ENCODE assay signal across 23 cellular contexts in the genomic region with DNA sequence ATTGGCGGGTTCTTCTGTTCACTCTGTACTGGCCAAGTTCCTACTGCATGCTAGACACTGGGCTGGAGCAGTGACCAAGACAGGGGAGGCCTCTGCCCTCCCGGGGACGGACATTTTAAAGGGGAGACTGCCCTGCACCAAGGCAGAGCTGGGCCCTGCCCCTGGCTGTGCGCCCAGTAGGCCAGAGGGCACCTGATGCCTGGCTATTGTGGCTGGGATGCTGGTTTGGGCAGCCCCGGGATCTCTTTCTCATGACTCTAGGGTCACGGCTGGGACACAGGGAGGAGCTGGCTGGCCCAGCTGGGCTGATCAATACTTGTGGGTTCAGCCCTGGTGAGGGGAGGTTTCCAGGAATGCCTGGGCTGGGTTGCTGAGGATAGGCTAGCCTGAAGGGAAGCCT. TPM values are rescaled to one million over a fixed set of nuclear protein-coding genes. Genes with fewer than 3 reads are reported as not detected.
DNase-seq lines count a peak whose midpoint lies in the region; ATAC-seq and TF ChIP-seq lines count a peak whose summit lies in the region.
"Had no signal": no experiment of that assay in that cellular context is flagged by ENCODE, and none has a peak within 500 bp of the region (broad histone marks: within the 10 kb centered on the region; RNA-seq: fewer than 3 reads in every experiment).

No MANE protein-coding gene starts in this region.

- H3K27ac Mint-ChIP-seq in stimulated activated effector memory CD8-positive, alpha-beta T cell treated with anti-CD3 and anti-CD28 coated beads, Interleukin-12 subunit alpha, Interleukin-12 subunit beta, amount 100 ng/mL, for 72 hours = peak overlapping the region; percentile 88
- no peak overlapping the region for H3K27ac Mint-ChIP-seq in GM23338
- H3K27ac Mint-ChIP-seq in activated CD8-positive, alpha-beta memory T cell treated with anti-CD3 and anti-CD28 coated beads, Interleukin-2, amount 10 ng/mL, durations not matched to agents 7 days and 5 days = no peak overlapping the region
- H3K27ac Mint-ChIP-seq: type B pancreatic cell had no signal

- peaks cover 50% of the 10 kb centered on the region for H3K36me3 Mint-ChIP-seq in stimulated activated effector memory CD8-positive, alpha-beta T cell treated with anti-CD3 and anti-CD28 coated beads, Interleukin-12 subunit alpha, Interleukin-12 subunit beta, amount 100 ng/mL, for 72 hours
- H3K36me3 Mint-ChIP-seq in GM23338 (ENCODE audit: low read depth) = peaks cover 39% of the 10 kb centered on the region
- peaks cover 15% of the 10 kb centered on the region for H3K36me3 Mint-ChIP-seq in activated CD8-positive, alpha-beta memory T cell treated with anti-CD3 and anti-CD28 coated beads, Interleukin-2, amount 10 ng/mL, durations not matched to agents 7 days and 5 days
- H3K36me3 Mint-ChIP-seq: type B pancreatic cell had no signal

- TF ChIP-seq CTCF in right lobe of liver (IDR thresholded peaks at IDR 0.05) (no peak), GM23338 (conservative IDR thresholded peaks at IDR 0.05; ENCODE audit: low read depth in 2 of 2) (no peak)

- H3K79me2 ChIP-seq in GM23338 (replicated peaks; ENCODE audit: insufficient read depth) = no peaks in the 10 kb centered on the region

- TF ChIP-seq POLR2A in right lobe of liver (IDR thresholded peaks at IDR 0.05) = no peak

- H3K36me3 ChIP-seq in adipocyte (ENCODE audit: control insufficient read depth, insufficient read depth, low read length, severe bottlenecking) (peaks cover 62% of the 10 kb centered on the region), right lobe of liver (no peaks in the 10 kb centered on the region), GM23338 (ENCODE audit: insufficient read depth) (no peaks in the 10 kb centered on the region)
- H3K36me3 ChIP-seq: ascending aorta had no signal

- CTCF ChIA-PET in activated CD8-positive, alpha-beta memory T cell treated with anti-CD3 and anti-CD28 coated beads, Interleukin-2, amount 10 ng/mL, durations not matched to agents 7 days and 5 days (lab: Charles Lee) = no interaction called here

- peak overlapping the region; percentile 83 for H3K4me3 ChIP-seq in adipocyte (ENCODE audit: low read length)
- H3K4me3 ChIP-seq in right lobe of liver = no peak overlapping the region
- no peak overlapping the region for H3K4me3 ChIP-seq in GM23338
- H3K4me3 ChIP-seq: ascending aorta had no signal

- no peaks in the 10 kb centered on the region for H3F3A ChIP-seq in GM23338 (replicated peaks; ENCODE audit: low read depth)

- H3K4me2 ChIP-seq in GM23338 = no peak overlapping the region

- H3K9me3 Mint-ChIP-seq in stimulated activated effector memory CD8-positive, alpha-beta T cell treated with anti-CD3 and anti-CD28 coated beads, Interleukin-12 subunit alpha, Interleukin-12 subunit beta, amount 100 ng/mL, for 72 hours = no peaks in the 10 kb centered on the region
- no peaks in the 10 kb centered on the region; the same call in 1 of the 3 replicates for H3K9me3 Mint-ChIP-seq in GM23338
- no peaks in the 10 kb centered on the region for H3K9me3 Mint-ChIP-seq in activated CD8-positive, alpha-beta memory T cell treated with anti-CD3 and anti-CD28 coated beads, Interleukin-2, amount 10 ng/mL, durations not matched to agents 7 days and 5 days (ENCODE audit: low read depth)
- H3K9me3 Mint-ChIP-seq: immature natural killer cell, type B pancreatic cell had no signal

- peaks cover 25% of the 10 kb centered on the region for H3K4me1 ChIP-seq in adipocyte (ENCODE audit: control insufficient read depth, insufficient read depth, low read length)
- peaks cover 0 to 12% (median 6%) of the 10 kb centered on the region in 4 donors for H3K4me1 ChIP-seq in right lobe of liver
- no peaks in the 10 kb centered on the region for H3K4me1 ChIP-seq in GM23338 (ENCODE audit: insufficient read depth)
- H3K4me1 ChIP-seq: ascending aorta had no signal

- no peak overlapping the region for H2AFZ ChIP-seq in GM23338

- WGBS in right lobe of liver (ENCODE audit: insufficient coverage, low coverage, low lambda C conversion rate, missing lambda C conversion rate) = 20% methylated on average over 1 of the region's 6 CpGs

- H3K27ac ChIP-seq in right lobe of liver (peak overlapping the region in 1 of 3 donors; percentile 24), GM23338 (ENCODE audit: low read depth) (no peak overlapping the region)
- H3K27ac ChIP-seq: ascending aorta, neutrophil had no signal

- peaks cover 35% of the 10 kb centered on the region for H3K4me1 Mint-ChIP-seq in stimulated activated effector memory CD8-positive, alpha-beta T cell treated with anti-CD3 and anti-CD28 coated beads, Interleukin-12 subunit alpha, Interleukin-12 subunit beta, amount 100 ng/mL, for 72 hours
- peaks cover 19% of the 10 kb centered on the region for H3K4me1 Mint-ChIP-seq in GM23338
- no peaks in the 10 kb centered on the region for H3K4me1 Mint-ChIP-seq in activated CD8-positive, alpha-beta memory T cell treated with anti-CD3 and anti-CD28 coated beads, Interleukin-2, amount 10 ng/mL, durations not matched to agents 7 days and 5 days

- H3K9me2 ChIP-seq in GM23338 (ENCODE audit: insufficient read depth) = no peaks in the 10 kb centered on the region

- H3K9me3 ChIP-seq in adipocyte (ENCODE audit: control insufficient read depth, low read length) (no peaks in the 10 kb centered on the region), right lobe of liver (no peaks in the 10 kb centered on the region)
- H3K9me3 ChIP-seq: ascending aorta, neutrophil had no signal

- H3K4me3 Mint-ChIP-seq in stimulated activated effector memory CD8-positive, alpha-beta T cell treated with anti-CD3 and anti-CD28 coated beads, Interleukin-12 subunit alpha, Interleukin-12 subunit beta, amount 100 ng/mL, for 72 hours = no peak overlapping the region
- H3K4me3 Mint-ChIP-seq in GM23338 = no peak overlapping the region
- H3K4me3 Mint-ChIP-seq in activated CD8-positive, alpha-beta memory T cell treated with anti-CD3 and anti-CD28 coated beads, Interleukin-2, amount 10 ng/mL, durations not matched to agents 7 days and 5 days = no peak overlapping the region
- H3K4me3 Mint-ChIP-seq: immature natural killer cell, type B pancreatic cell had no signal

- ATAC-seq in esophagus mucosa (peak; percentile 44), right lobe of liver (peak; percentile 93 to 98 (median 96)), GM23338 (no peak)
- no peak for ATAC-seq in stimulated activated effector memory CD8-positive, alpha-beta T cell treated with anti-CD3 and anti-CD28 coated beads, Interleukin-12 subunit alpha, Interleukin-12 subunit beta, amount 100 ng/mL, for 72 hours
- ATAC-seq in activated CD8-positive, alpha-beta memory T cell treated with anti-CD3 and anti-CD28 coated beads, Interleukin-2, amount 10 ng/mL, durations not matched to agents 7 days and 5 days = no peak
- ATAC-seq: PC-3 had no signal

- DNase-seq in adipocyte (ENCODE audit: low read depth) (no peak), right lobe of liver (peak; percentile 87 to 92 (median 89)), GM23338 (ENCODE audit: low spot score) (no peak), NCI-H1436 treated with DMSO at 0.1 percent for 48 hours (lab: John Stamatoyannopoulos, UW) (no peak), AML-193 (lab: John Stamatoyannopoulos, UW) (no peak)
- no peak for DNase-seq in stimulated activated effector memory CD8-positive, alpha-beta T cell treated with anti-CD3 and anti-CD28 coated beads, Interleukin-12 subunit alpha, Interleukin-12 subunit beta, amount 100 ng/mL, for 72 hours (ENCODE audit: low spot score in 2 of 2)
- no peak for DNase-seq in activated CD8-positive, alpha-beta memory T cell treated with anti-CD3 and anti-CD28 coated beads, Interleukin-2, amount 10 ng/mL, durations not matched to agents 7 days and 5 days
- DNase-seq: activated CD4-positive, alpha-beta T cell treated with anti-CD3 and anti-CD28 coated beads for 1 hour; cortex of kidney; immature natural killer cell; Karpas-422; NCI-H1105 treated with DMSO at 0.1 percent for 48 hours; NCI-H526 treated with DMSO at 0.1 percent for 48 hours; PC-3 had no signal

- peaks cover 8% of the 10 kb centered on the region for H4K20me1 ChIP-seq in GM23338 (replicated peaks; ENCODE audit: insufficient read depth)

- H3K9ac ChIP-seq in adipocyte (ENCODE audit: low read length) = peak overlapping the region; percentile 89

- H3K27me3 Mint-ChIP-seq in GM23338 (ENCODE audit: insufficient read depth, low read depth, poor library complexity) = peaks cover 72% of the 10 kb centered on the region
- no peaks in the 10 kb centered on the region for H3K27me3 Mint-ChIP-seq in activated CD8-positive, alpha-beta memory T cell treated with anti-CD3 and anti-CD28 coated beads, Interleukin-2, amount 10 ng/mL, durations not matched to agents 7 days and 5 days
- H3K27me3 Mint-ChIP-seq: type B pancreatic cell had no signal

- H3K27me3 ChIP-seq in adipocyte (replicated peaks; ENCODE audit: control insufficient read depth, insufficient read depth, low read length) = no peaks in the 10 kb centered on the region
- no peaks in the 10 kb centered on the region for H3K27me3 ChIP-seq in right lobe of liver
- H3K27me3 ChIP-seq in GM23338 (ENCODE audit: insufficient read depth) = peaks cover 8% of the 10 kb centered on the region
- H3K27me3 ChIP-seq: ascending aorta, neutrophil had no signal

- intact Hi-C loops in right lobe of liver (cut with DNase I) = loop anchor here in 1 of 2 donors (10.0 kb wide), 1 partner anchor 285 kb away; no protein-coding TSS in a partner anchor

RNA-seq across cellular contexts. Expression of a gene that starts 17.7 kb away (rescaled TPM):
- total RNA-seq in esophagus mucosa = 10.8 TPM
- 1 to 10 TPM in 5 of 6 experiments, under 1 TPM in 1; 0.87 to 2.5 (median 1.8) TPM for total RNA-seq in right lobe of liver
- total RNA-seq in GM23338 (2014; rRNA removed; shearing (Covaris generic)) = 10.9 and 16.2 TPM in 2 replicates
- 4.3 and 5.8 TPM in 2 replicates for polyA plus RNA-seq in GM23338 (2016; fragmentation: Nextera tagmentation; extraction: Ambion mirVana)
- total RNA-seq in activated CD8-positive, alpha-beta memory T cell treated with anti-CD3 and anti-CD28 coated beads, Interleukin-2, amount 10 ng/mL, durations not matched to agents 7 days and 5 days = 10 to 100 TPM; 41.5 to 44.6 TPM

RNA-seq across cellular contexts. Expression of a gene that starts 19.4 kb away (rescaled TPM):
- total RNA-seq in esophagus mucosa = 1,078 TPM
- total RNA-seq in right lobe of liver = not detected
- 6.7 TPM in 1 of 2 replicates, not detected in the other for total RNA-seq in GM23338 (2014; rRNA removed; shearing (Covaris generic))
- 54.5 and 71.5 TPM in 2 replicates for polyA plus RNA-seq in GM23338 (2016; fragmentation: Nextera tagmentation; extraction: Ambion mirVana)
- not detected for total RNA-seq in activated CD8-positive, alpha-beta memory T cell treated with anti-CD3 and anti-CD28 coated beads, Interleukin-2, amount 10 ng/mL, durations not matched to agents 7 days and 5 days
- total RNA-seq: ascending aorta, glomerular endothelial cell, skeletal muscle tissue had no signal

RNA-seq across cellular contexts. Expression of a gene that starts 33.3 kb away (rescaled TPM):
- 38.6 TPM for total RNA-seq in esophagus mucosa
- under 1 TPM in 1 of 6 experiments, not detected in 5; 0.29 TPM for total RNA-seq in right lobe of liver
- not detected in 2 replicates for total RNA-seq in GM23338 (2014; rRNA removed; shearing (Covaris generic))
- 0.39 TPM in 1 of 2 replicates, not detected in the other for polyA plus RNA-seq in GM23338 (2016; fragmentation: Nextera tagmentation; extraction: Ambion mirVana)
- total RNA-seq in activated CD8-positive, alpha-beta memory T cell treated with anti-CD3 and anti-CD28 coated beads, Interleukin-2, amount 10 ng/mL, durations not matched to agents 7 days and 5 days = not detected
- total RNA-seq: ascending aorta, epithelial cell of proximal tubule, glomerular endothelial cell, H4, skeletal muscle tissue had no signal
- polyA plus RNA-seq: BJ, immature natural killer cell had no signal

Comparison
In these comparisons a context has a peak if more than half of its experiments do, and no peak if none do; other contexts are left out.
1. DNase-seq: peak in right lobe of liver (3 of 3); none in adipocyte (single experiment), stimulated activated effector memory CD8-positive, alpha-beta T cell treated with anti-CD3 and anti-CD28 coated beads, Interleukin-12 subunit alpha, Interleukin-12 subunit beta, amount 100 ng/mL, for 72 hours (0 of 2), GM23338 (single experiment), NCI-H1436 treated with DMSO at 0.1 percent for 48 hours (single experiment), AML-193 (0 of 2) and activated CD8-positive, alpha-beta memory T cell treated with anti-CD3 and anti-CD28 coated beads, Interleukin-2, amount 10 ng/mL, durations not matched to agents 7 days and 5 days (single experiment).
2. ATAC-seq: peak in esophagus mucosa (single experiment) and right lobe of liver (4 of 4); none in stimulated activated effector memory CD8-positive, alpha-beta T cell treated with anti-CD3 and anti-CD28 coated beads, Interleukin-12 subunit alpha, Interleukin-12 subunit beta, amount 100 ng/mL, for 72 hours (single experiment), GM23338 (single experiment) and activated CD8-positive, alpha-beta memory T cell treated with anti-CD3 and anti-CD28 coated beads, Interleukin-2, amount 10 ng/mL, durations not matched to agents 7 days and 5 days (single experiment).
3. RNA of a gene that starts 19.4 kb away (total RNA-seq): 1,078 TPM in esophagus mucosa (single experiment); 6.7 TPM in GM23338, not detected in activated CD8-positive, alpha-beta memory T cell treated with anti-CD3 and anti-CD28 coated beads, Interleukin-2, amount 10 ng/mL, durations not matched to agents 7 days and 5 days and not detected in right lobe of liver; every median in the first group is over 100 times any median in the second.
4. RNA of a gene that starts 33.3 kb away (total RNA-seq): 38.6 TPM in esophagus mucosa (single experiment); 0.29 TPM in right lobe of liver, not detected in GM23338 and not detected in activated CD8-positive, alpha-beta memory T cell treated with anti-CD3 and anti-CD28 coated beads, Interleukin-2, amount 10 ng/mL, durations not matched to agents 7 days and 5 days; every median in the first group is over 10 times any median in the second.